Comparison of ENCODE assay signal across 8 cellular contexts in the genomic region with DNA sequence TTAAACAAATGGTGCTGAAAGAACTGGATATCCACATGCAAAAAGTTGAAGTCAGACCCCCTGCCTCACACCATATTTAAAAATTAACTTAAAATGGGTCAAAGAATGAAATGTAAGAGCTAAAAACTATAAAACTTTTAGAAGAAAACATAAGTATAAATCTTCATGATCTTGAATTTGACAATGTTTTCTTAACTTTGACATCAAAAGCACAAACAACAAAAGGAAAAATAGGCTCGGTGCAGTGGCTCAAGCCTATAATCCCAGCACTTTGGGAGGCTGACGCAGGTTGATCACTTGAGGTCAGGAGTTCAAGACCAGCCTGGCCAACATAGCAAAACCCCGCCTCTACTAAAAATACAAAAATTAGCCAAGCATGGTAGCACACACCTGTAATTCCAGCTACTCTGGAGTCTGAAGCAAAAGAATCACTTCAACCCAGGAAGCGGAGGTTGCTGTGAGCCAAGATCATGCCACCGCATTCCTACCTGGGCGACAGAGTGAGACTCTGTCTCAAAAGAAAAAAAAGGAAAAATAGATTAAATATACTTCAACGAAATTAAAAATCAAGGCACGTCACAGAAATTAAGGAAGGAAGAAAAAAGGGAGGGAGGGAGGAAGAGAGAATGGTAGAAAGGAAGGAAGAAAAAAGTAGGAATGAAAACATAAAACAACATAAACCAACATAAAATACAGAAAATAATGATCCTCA. TPM values are rescaled to one million over a fixed set of nuclear protein-coding genes. Genes with fewer than 3 reads are reported as not detected.
DNase-seq lines count a peak whose midpoint lies in the region; ATAC-seq lines count a peak whose summit lies in the region.

No MANE protein-coding gene starts in this region.

- DNase-seq in activated CD4-positive, alpha-beta T cell treated with anti-CD3 and anti-CD28 coated beads for 36 hours = no peak
- no peak for DNase-seq in activated CD4-positive, alpha-beta T cell treated with anti-CD3 and anti-CD28 coated beads, Interleukin-2, amount 50 U/mL, for 4 hours
- no peak for DNase-seq in activated T-helper 2 cell treated with anti-CD3 and anti-CD28 coated beads, Interferon-gamma antibody, Interleukin-2, Interleukin-4, amounts not matched to agents 10 μg/mL and 5 μg/mL and 100 μg/mL, durations not matched to agents 14 hours and 24 hours and 36 hours (ENCODE audit: low spot score)
- DNase-seq in islet precursor cell (peak; percentile 5), NCI-H2196 (lab: John Stamatoyannopoulos, UW; ENCODE audit: unreplicated experiment) (no peak)

- peak overlapping the region; percentile 90 for H3K27ac Mint-ChIP-seq in activated CD4-positive, alpha-beta T cell treated with anti-CD3 and anti-CD28 coated beads for 36 hours
- peak overlapping the region; percentile 91 for H3K27ac Mint-ChIP-seq in activated T-helper 2 cell treated with anti-CD3 and anti-CD28 coated beads, Interferon-gamma antibody, Interleukin-2, Interleukin-4, amounts not matched to agents 10 μg/mL and 5 μg/mL and 100 μg/mL, durations not matched to agents 14 hours and 24 hours and 36 hours

- intact Hi-C loops in activated CD4-positive, alpha-beta T cell treated with anti-CD3 and anti-CD28 coated beads for 36 hours (cut with DNase I, micrococcal nuclease) = loop anchor here in 1 of 2 experiments (2.0 kb wide), 1 partner anchor 47 kb away; no protein-coding TSS in a partner anchor
- intact Hi-C loops in activated T-helper 2 cell treated with anti-CD3 and anti-CD28 coated beads, Interferon-gamma antibody, Interleukin-2, Interleukin-4, amounts not matched to agents 10 μg/mL and 5 μg/mL and 100 μg/mL, durations not matched to agents 14 hours and 24 hours and 36 hours (cut with micrococcal nuclease) = no loop called here

- H3K27ac ChIP-seq in subcutaneous abdominal adipose tissue (ENCODE audit: low read depth, low read length) = no peak overlapping the region

- H3K9me3 Mint-ChIP-seq in activated CD4-positive, alpha-beta T cell treated with anti-CD3 and anti-CD28 coated beads for 36 hours (ENCODE audit: low read depth) = no peaks in the 10 kb centered on the region
- H3K9me3 Mint-ChIP-seq in activated T-helper 2 cell treated with anti-CD3 and anti-CD28 coated beads, Interferon-gamma antibody, Interleukin-2, Interleukin-4, amounts not matched to agents 10 μg/mL and 5 μg/mL and 100 μg/mL, durations not matched to agents 14 hours and 24 hours and 36 hours = no peaks in the 10 kb centered on the region

- peak overlapping the region; percentile 89 for H3K4me3 Mint-ChIP-seq in activated CD4-positive, alpha-beta T cell treated with anti-CD3 and anti-CD28 coated beads for 36 hours
- peak overlapping the region; percentile 91 for H3K4me3 Mint-ChIP-seq in activated T-helper 2 cell treated with anti-CD3 and anti-CD28 coated beads, Interferon-gamma antibody, Interleukin-2, Interleukin-4, amounts not matched to agents 10 μg/mL and 5 μg/mL and 100 μg/mL, durations not matched to agents 14 hours and 24 hours and 36 hours (ENCODE audit: low read depth)

- no peaks in the 10 kb centered on the region for H3K9me3 ChIP-seq in subcutaneous abdominal adipose tissue (ENCODE audit: control insufficient read depth in 5 of 5, low read length in 5 of 5)

- CTCF ChIA-PET in activated CD4-positive, alpha-beta T cell treated with anti-CD3 and anti-CD28 coated beads for 36 hours (lab: Charles Lee) = interaction anchor here (0.9 to 1.5 kb wide), 4 partner anchors 18 to 70 kb away, joined by 3 to 6 read pairs (median 4); no protein-coding TSS in a partner anchor

- no peaks in the 10 kb centered on the region for H3K27me3 ChIP-seq in subcutaneous abdominal adipose tissue (ENCODE audit: control insufficient read depth in 5 of 5, insufficient read depth in 4 of 5, low read length in 5 of 5)

- no peak for ATAC-seq in activated CD4-positive, alpha-beta T cell treated with anti-CD3 and anti-CD28 coated beads for 36 hours
- ATAC-seq in GM18858 (IDR thresholded peaks at IDR 0.05; ENCODE audit: unreplicated experiment) (no peak), HG03439 (IDR thresholded peaks at IDR 0.05; ENCODE audit: unreplicated experiment) (no peak)

- H3K4me1 Mint-ChIP-seq in activated CD4-positive, alpha-beta T cell treated with anti-CD3 and anti-CD28 coated beads for 36 hours = peaks cover 54% of the 10 kb centered on the region
- peaks cover 53% of the 10 kb centered on the region for H3K4me1 Mint-ChIP-seq in activated T-helper 2 cell treated with anti-CD3 and anti-CD28 coated beads, Interferon-gamma antibody, Interleukin-2, Interleukin-4, amounts not matched to agents 10 μg/mL and 5 μg/mL and 100 μg/mL, durations not matched to agents 14 hours and 24 hours and 36 hours (ENCODE audit: low read depth)

- peaks cover 49% of the 10 kb centered on the region for H3K36me3 Mint-ChIP-seq in activated CD4-positive, alpha-beta T cell treated with anti-CD3 and anti-CD28 coated beads for 36 hours (ENCODE audit: low read depth)
- peaks cover 45% of the 10 kb centered on the region for H3K36me3 Mint-ChIP-seq in activated T-helper 2 cell treated with anti-CD3 and anti-CD28 coated beads, Interferon-gamma antibody, Interleukin-2, Interleukin-4, amounts not matched to agents 10 μg/mL and 5 μg/mL and 100 μg/mL, durations not matched to agents 14 hours and 24 hours and 36 hours (ENCODE audit: low read depth)

- H3K9ac ChIP-seq in subcutaneous abdominal adipose tissue (ENCODE audit: low read length in 5 of 5) = no peak overlapping the region

- POLR2A ChIA-PET in activated CD4-positive, alpha-beta T cell treated with anti-CD3 and anti-CD28 coated beads for 36 hours (lab: Charles Lee) = interaction anchor here (0.8 kb wide), 2 partner anchors 21 to 35 kb away, joined by 3 to 5 read pairs; no protein-coding TSS in a partner anchor

- peaks cover 2 to 13% (median 10%) of the 10 kb centered on the region in 5 donors for H3K4me1 ChIP-seq in subcutaneous abdominal adipose tissue (ENCODE audit: control insufficient read depth in 5 of 5, insufficient read depth in 5 of 5, low read length in 5 of 5)

- peak overlapping the region in 3 of 5 donors; percentile 88 to 94 (median 88) for H3K4me3 ChIP-seq in subcutaneous abdominal adipose tissue (ENCODE audit: low read depth in 1 of 5, low read length in 5 of 5)

- no peaks in the 10 kb centered on the region for H3K27me3 Mint-ChIP-seq in activated CD4-positive, alpha-beta T cell treated with anti-CD3 and anti-CD28 coated beads for 36 hours
- no peaks in the 10 kb centered on the region for H3K27me3 Mint-ChIP-seq in activated T-helper 2 cell treated with anti-CD3 and anti-CD28 coated beads, Interferon-gamma antibody, Interleukin-2, Interleukin-4, amounts not matched to agents 10 μg/mL and 5 μg/mL and 100 μg/mL, durations not matched to agents 14 hours and 24 hours and 36 hours (ENCODE audit: low read depth)

- H3K36me3 ChIP-seq in subcutaneous abdominal adipose tissue (ENCODE audit: control insufficient read depth in 5 of 5, insufficient read depth in 5 of 5, low read length in 5 of 5) = no peaks in the 10 kb centered on the region

RNA-seq across cellular contexts. Expression of gene RAB27A, which starts 1.5 kb away (rescaled TPM):
- total RNA-seq in activated CD4-positive, alpha-beta T cell treated with anti-CD3 and anti-CD28 coated beads for 36 hours = 100 to 1,000 TPM; 111 to 129 TPM
- 72.3 and 74.4 TPM in 2 replicates for total RNA-seq in activated T-helper 2 cell treated with anti-CD3 and anti-CD28 coated beads, Interferon-gamma antibody, Interleukin-2, Interleukin-4, amounts not matched to agents 10 μg/mL and 5 μg/mL and 100 μg/mL, durations not matched to agents 14 hours and 24 hours and 36 hours

RNA-seq across cellular contexts. Expression of gene PIGBOS1, which starts 30.8 kb away (rescaled TPM):
- total RNA-seq in activated CD4-positive, alpha-beta T cell treated with anti-CD3 and anti-CD28 coated beads for 36 hours = 10 to 100 TPM in 1 of 2 experiments, 1 to 10 TPM in 1; 8.8 to 11.0 TPM
- total RNA-seq in activated T-helper 2 cell treated with anti-CD3 and anti-CD28 coated beads, Interferon-gamma antibody, Interleukin-2, Interleukin-4, amounts not matched to agents 10 μg/mL and 5 μg/mL and 100 μg/mL, durations not matched to agents 14 hours and 24 hours and 36 hours = 9.5 and 12.3 TPM in 2 replicates

RNA-seq across cellular contexts. Expression of gene PIGB, which starts 30.9 kb away (rescaled TPM):
- 10 to 100 TPM; 19.8 to 21.1 TPM for total RNA-seq in activated CD4-positive, alpha-beta T cell treated with anti-CD3 and anti-CD28 coated beads for 36 hours
- total RNA-seq in activated T-helper 2 cell treated with anti-CD3 and anti-CD28 coated beads, Interferon-gamma antibody, Interleukin-2, Interleukin-4, amounts not matched to agents 10 μg/mL and 5 μg/mL and 100 μg/mL, durations not matched to agents 14 hours and 24 hours and 36 hours = 19.7 and 21.0 TPM in 2 replicates
